Comparison of ENCODE assay signal across 8 cellular contexts in the genomic region with DNA sequence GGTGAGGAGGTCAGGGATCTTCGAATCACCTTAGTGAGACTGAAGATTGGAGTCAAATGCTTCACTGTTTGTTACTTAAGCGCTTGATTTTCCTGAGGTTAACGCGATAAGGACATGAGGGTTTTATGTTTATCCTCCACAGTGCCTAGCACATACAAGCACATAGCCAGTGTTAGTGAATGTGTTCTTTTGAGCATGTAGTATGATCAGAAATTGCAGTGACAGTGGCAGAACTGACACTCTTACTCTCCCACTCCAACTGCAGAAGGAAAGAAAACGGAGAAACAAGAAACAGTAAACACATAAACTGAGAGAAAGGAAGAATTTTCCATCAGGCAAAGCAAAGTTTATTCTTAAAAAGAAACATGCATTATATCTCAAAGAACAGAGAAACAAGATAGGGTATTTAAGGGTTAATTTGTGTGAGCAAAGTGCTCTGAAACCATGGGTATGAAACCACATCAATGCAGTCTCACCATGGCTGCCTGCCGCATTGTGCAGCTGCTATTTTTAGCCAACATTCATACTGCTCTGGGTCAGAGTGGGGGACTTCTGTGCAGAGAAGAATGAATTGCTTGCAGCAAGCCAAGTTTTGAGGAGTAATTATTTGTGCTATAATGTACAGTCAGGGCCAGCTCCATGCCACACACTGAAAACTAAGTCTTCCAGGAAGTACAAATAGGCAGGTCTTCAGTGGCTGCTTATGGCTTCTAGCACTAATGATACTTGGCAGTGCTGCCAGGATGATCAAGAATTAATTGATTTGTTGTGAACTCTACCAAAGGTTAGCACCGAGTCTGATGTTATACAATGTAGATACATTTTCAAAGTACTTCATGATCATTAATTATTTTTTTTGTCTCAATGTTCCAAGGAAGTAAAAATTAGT.
DNase-seq lines count a peak whose midpoint lies in the region; ATAC-seq and TF ChIP-seq lines count a peak whose summit lies in the region.

No MANE protein-coding gene starts in this region.

- H3K4me1 ChIP-seq in HCT116 (ENCODE audit: control insufficient read depth in 1 of 2, insufficient read depth in 2 of 2, low read length in 2 of 2) (peaks cover 12 to 22% of the 10 kb centered on the region in 2 experiments; a peak in 3 of 4 replicates), stomach (peaks cover 0 to 13% (median 0%) of the 10 kb centered on the region in 4 donors)

- H3K27ac ChIP-seq in HCT116 (ENCODE audit: low read depth, low read length) = peak overlapping the region; percentile 4; the same call in 1 of the 2 replicates
- peak overlapping the region in 1 of 5 donors; percentile 5 for H3K27ac ChIP-seq in stomach

- intact Hi-C loops in HCT116 (cut with micrococcal nuclease) (no loop called here), stomach (cut with DNase I; ENCODE audit: low total_unique reads) (no loop called here)

- no peak for TF ChIP-seq POLR2A in HCT116 (IDR thresholded peaks at IDR 0.05; ENCODE audit: borderline replicate concordance, extremely low read depth, insufficient read depth, insufficient read length)
- no peak for TF ChIP-seq POLR2A in stomach (IDR thresholded peaks at IDR 0.05)

- POLR2A ChIA-PET in HCT116 (lab: Charles Lee) = no interaction called here

- RAD21 ChIA-PET in HCT116 (lab: Charles Lee; ENCODE audit: low non-redundant PET in 1 of 2, low total read pairs in 2 of 2, uncharacterized antibody in 2 of 2, unreplicated experiment in 2 of 2) = no interaction called here

- H3K9ac ChIP-seq in HCT116 (ENCODE audit: low read length) = peak overlapping the region; percentile 33

- H3K27me3 ChIP-seq in HCT116 (ENCODE audit: insufficient read depth, low read length) = no peaks in the 10 kb centered on the region
- no peaks in the 10 kb centered on the region for H3K27me3 ChIP-seq in stomach

- no peaks in the 10 kb centered on the region for H3K36me3 ChIP-seq in HCT116 (ENCODE audit: control insufficient read depth in 1 of 2, insufficient read depth in 2 of 2, low read length in 2 of 2)
- no peaks in the 10 kb centered on the region for H3K36me3 ChIP-seq in stomach

- no peaks in the 10 kb centered on the region for H3K79me2 ChIP-seq in HCT116 (ENCODE audit: insufficient read depth, low read length)

- WGBS in stomach, 5 donors = 60 to 63% (median 62%) methylated on average over 7 of the region's 7 CpGs

- no peak for TF ChIP-seq EP300 in stomach (IDR thresholded peaks at IDR 0.05)

- H3K9me2 ChIP-seq in HCT116 (ENCODE audit: insufficient read depth) = no peaks in the 10 kb centered on the region

- TF ChIP-seq CTCF in HCT116 (IDR thresholded peaks at IDR 0.05 in 2 of 3, conservative IDR thresholded peaks at IDR 0.05 in 1 of 3; ENCODE audit: borderline replicate concordance in 1 of 3, insufficient read depth in 1 of 3, low read depth in 2 of 3, low read length in 2 of 3) (no peak), fibroblast of pulmonary artery (IDR thresholded peaks at IDR 0.05; ENCODE audit: low read length, missing control alignments) (no peak), stomach (IDR thresholded peaks at IDR 0.05) (no peak)

- H3K4me3 ChIP-seq in HCT116 (replicated peaks in 1 of 2; ENCODE audit: low read depth in 1 of 2, low read length in 2 of 2) (peak overlapping the region in 1 of 2 experiments; percentile 34; a peak in 2 of 4 replicates), fibroblast of pulmonary artery (replicated peaks; ENCODE audit: low read depth, low read length) (no peak overlapping the region), stomach (no peak overlapping the region)

- CTCF ChIA-PET in HCT116 (lab: Charles Lee) = no interaction called here

- H3K4me2 ChIP-seq in HCT116 (ENCODE audit: low read length) = peak overlapping the region; percentile 70

- TF ChIP-seq RAD21 in HCT116 (IDR thresholded peaks at IDR 0.05; ENCODE audit: low read depth) = no peak

- H3K9me3 ChIP-seq in HCT116 (ENCODE audit: control insufficient read depth in 1 of 2, insufficient read depth in 1 of 2, low read depth in 1 of 2, low read length in 2 of 2) = peaks cover 0 to 3% of the 10 kb centered on the region in 2 experiments; a peak in 1 of 4 replicates
- peaks cover 0 to 19% (median 6%) of the 10 kb centered on the region in 4 donors for H3K9me3 ChIP-seq in stomach

- DNase-seq in NCI-H2107 treated with DMSO at 0.1 percent for 48 hours (lab: John Stamatoyannopoulos, UW; ENCODE audit: unreplicated experiment) (peak; percentile 28), NCI-H2107 (lab: John Stamatoyannopoulos, UW) (no peak), HCT116 (ENCODE audit: low read depth, low spot score) (peak; percentile 18), NCI-H2196 treated with DMSO at 0.1 percent for 48 hours (lab: John Stamatoyannopoulos, UW; ENCODE audit: unreplicated experiment) (peak; percentile 44), fibroblast of pulmonary artery (ENCODE audit: low read depth) (peak; percentile 49), DMS53 (lab: John Stamatoyannopoulos, UW) (no peak), stomach (no peak), cortex of kidney (lab: John Stamatoyannopoulos, UW) (no peak)

- BruUV-seq in HCT116 (replicated peaks; lab: Mats Ljungman, UMichigan) = no TSS peak

- H2AFZ ChIP-seq in HCT116 (ENCODE audit: low read depth, low read length, poor library complexity, severe bottlenecking) = peak overlapping the region; percentile 87

- ATAC-seq in HCT116 = peak; percentile 90

- no peaks in the 10 kb centered on the region for H4K20me1 ChIP-seq in HCT116 (ENCODE audit: insufficient read depth)

TF ChIP-seq in HCT116, 20 proteins besides CTCF, POLR2A, EP300 and RAD21:
- TF ChIP-seq TCF7L2 (IDR thresholded peaks at IDR 0.05; ENCODE audit: borderline replicate concordance, extremely low read depth, insufficient read depth, insufficient read length) (peak; percentile 75), EZH2 (IDR thresholded peaks at IDR 0.05) (no peak), SIN3A (IDR thresholded peaks at IDR 0.05; ENCODE audit: low read depth) (no peak), CBX3 (IDR thresholded peaks at IDR 0.05; ENCODE audit: low read depth) (no peak), SP1 (IDR thresholded peaks at IDR 0.05; ENCODE audit: low read depth) (0 out of 2 replicates have a peak, but pooled peaks have one; percentile 27), CEBPB (IDR thresholded peaks at IDR 0.05; ENCODE audit: low read depth) (no peak)
- TF ChIP-seq, protein P1, sequence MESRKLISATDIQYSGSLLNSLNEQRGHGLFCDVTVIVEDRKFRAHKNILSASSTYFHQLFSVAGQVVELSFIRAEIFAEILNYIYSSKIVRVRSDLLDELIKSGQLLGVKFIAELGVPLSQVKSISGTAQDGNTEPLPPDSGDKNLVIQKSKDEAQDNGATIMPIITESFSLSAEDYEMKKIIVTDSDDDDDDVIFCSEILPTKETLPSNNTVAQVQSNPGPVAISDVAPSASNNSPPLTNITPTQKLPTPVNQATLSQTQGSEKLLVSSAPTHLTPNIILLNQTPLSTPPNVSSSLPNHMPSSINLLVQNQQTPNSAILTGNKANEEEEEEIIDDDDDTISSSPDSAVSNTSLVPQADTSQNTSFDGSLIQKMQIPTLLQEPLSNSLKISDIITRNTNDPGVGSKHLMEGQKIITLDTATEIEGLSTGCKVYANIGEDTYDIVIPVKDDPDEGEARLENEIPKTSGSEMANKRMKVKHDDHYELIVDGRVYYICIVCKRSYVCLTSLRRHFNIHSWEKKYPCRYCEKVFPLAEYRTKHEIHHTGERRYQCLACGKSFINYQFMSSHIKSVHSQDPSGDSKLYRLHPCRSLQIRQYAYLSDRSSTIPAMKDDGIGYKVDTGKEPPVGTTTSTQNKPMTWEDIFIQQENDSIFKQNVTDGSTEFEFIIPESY (IDR thresholded peaks at IDR 0.05; ENCODE audit: extremely low read depth, insufficient replicate concordance, low read length) = no peak

Comparison
In these comparisons a context has a peak if more than half of its experiments do, and no peak if none do; other contexts are left out.
1. DNase-seq: peak in NCI-H2107 treated with DMSO at 0.1 percent for 48 hours (single experiment), HCT116 (single experiment), NCI-H2196 treated with DMSO at 0.1 percent for 48 hours (single experiment) and fibroblast of pulmonary artery (single experiment); none in NCI-H2107 (single experiment), DMS53 (single experiment), stomach (single experiment) and cortex of kidney (single experiment).